32 cellular contexts compared by ENCODE assay signal in genomic region chr20:60697252-60697651, GRCh38.
"Had no signal": no experiment of that assay in that cellular context is flagged by ENCODE, and none has a peak within 500 bp of the region (broad histone marks: within the 10 kb centered on the region; RNA-seq: fewer than 3 reads in every experiment).

No MANE protein-coding gene starts in this region.

- DNase-seq: activated B cell treated with CpG ODN at 0.5 μM for 24 hours; activated CD4-positive, alpha-beta memory T cell treated with anti-CD3 and anti-CD28 coated beads for 36 hours; activated CD4-positive, alpha-beta T cell treated with anti-CD3 and anti-CD28 coated beads for 48 hours; activated CD4-positive, alpha-beta T cell treated with anti-CD3 and anti-CD28 coated beads, Interleukin-2, amount 50 U/mL, for 1 hour; activated CD8-positive, alpha-beta memory T cell treated with anti-CD3 and anti-CD28 coated beads, Interleukin-2, amount 10 ng/mL, durations not matched to agents 7 days and 5 days; activated CD8-positive, alpha-beta memory T cell treated with anti-CD3 and anti-CD28 coated beads, Interleukin-2, amount 50 U/mL, for 4 hours; activated CD8-positive, alpha-beta T cell treated with anti-CD3 and anti-CD28 coated beads, Interleukin-2, amount 10 ng/mL, durations not matched to agents 7 days and 5 days; activated gamma-delta T cell; activated naive CD4-positive, alpha-beta T cell; activated naive CD4-positive, alpha-beta T cell treated with anti-CD3 and anti-CD28 coated beads, Interleukin-2, amount 10 ng/mL, durations not matched to agents 7 days and 5 days; activated naive CD8-positive, alpha-beta T cell treated with anti-CD3 and anti-CD28 coated beads, Interleukin-2, amount 10 ng/mL, durations not matched to agents 7 days and 5 days; activated T-cell treated with anti-CD3 and anti-CD28 coated beads, Interleukin-2, amount 50 U/mL, for 1 hour; activated T-cell treated with anti-CD3 and anti-CD28 coated beads, Interleukin-2, amount 50 U/mL, for 72 hours; central memory CD4-positive, alpha-beta T cell; cerebellar nuclear complex; colonic mucosa; effector CD8-positive, alpha-beta T cell; esophagus squamous epithelium; foreskin melanocyte; heart right ventricle; T-cell; T1000; WERI-Rb-1 had no signal

- H3K4me3 ChIP-seq: ascending aorta, breast epithelium, cardiac muscle cell, colonic mucosa, esophagus squamous epithelium, gastroesophageal sphincter, heart right ventricle had no signal

- H3K9me3 ChIP-seq: ascending aorta, breast epithelium, colonic mucosa, esophagus squamous epithelium, gastroesophageal sphincter, heart right ventricle had no signal

- H3K4me1 ChIP-seq: ascending aorta, breast epithelium, colonic mucosa, esophagus squamous epithelium, gastroesophageal sphincter, heart right ventricle had no signal

- FAIRE-seq: endometrium, endothelial cell of umbilical vein had no signal

- H3K36me3 ChIP-seq: ascending aorta, breast epithelium, cardiac muscle cell, colonic mucosa, esophagus squamous epithelium, gastroesophageal sphincter, heart right ventricle, WERI-Rb-1 had no signal

- H3K27me3 ChIP-seq: ascending aorta, breast epithelium, cardiac muscle cell, colonic mucosa, esophagus squamous epithelium, gastroesophageal sphincter had no signal

- ATAC-seq: activated CD4-positive, CD25-positive, alpha-beta regulatory T cell treated with anti-CD3 and anti-CD28 coated beads, Interleukin-2, amount 50 U/mL, for 24 hours; activated CD8-positive, alpha-beta memory T cell treated with anti-CD3 and anti-CD28 coated beads, Interleukin-2, amount 10 ng/mL, durations not matched to agents 7 days and 5 days; activated CD8-positive, alpha-beta T cell treated with anti-CD3 and anti-CD28 coated beads, Interleukin-2, amount 10 ng/mL, durations not matched to agents 7 days and 5 days; activated naive CD4-positive, alpha-beta T cell treated with anti-CD3 and anti-CD28 coated beads, Interleukin-2, amount 50 U/mL, for 72 hours; activated T-cell treated with anti-CD3 and anti-CD28 coated beads, Interleukin-2, amount 50 U/mL, for 72 hours; gastroesophageal sphincter; heart right ventricle; T-cell had no signal

- H3K27ac ChIP-seq: ascending aorta, breast epithelium, cardiac muscle cell, colonic mucosa, epithelial cell of prostate, esophagus squamous epithelium, gastroesophageal sphincter, heart right ventricle, WERI-Rb-1 had no signal
